In the genomic region with DNA sequence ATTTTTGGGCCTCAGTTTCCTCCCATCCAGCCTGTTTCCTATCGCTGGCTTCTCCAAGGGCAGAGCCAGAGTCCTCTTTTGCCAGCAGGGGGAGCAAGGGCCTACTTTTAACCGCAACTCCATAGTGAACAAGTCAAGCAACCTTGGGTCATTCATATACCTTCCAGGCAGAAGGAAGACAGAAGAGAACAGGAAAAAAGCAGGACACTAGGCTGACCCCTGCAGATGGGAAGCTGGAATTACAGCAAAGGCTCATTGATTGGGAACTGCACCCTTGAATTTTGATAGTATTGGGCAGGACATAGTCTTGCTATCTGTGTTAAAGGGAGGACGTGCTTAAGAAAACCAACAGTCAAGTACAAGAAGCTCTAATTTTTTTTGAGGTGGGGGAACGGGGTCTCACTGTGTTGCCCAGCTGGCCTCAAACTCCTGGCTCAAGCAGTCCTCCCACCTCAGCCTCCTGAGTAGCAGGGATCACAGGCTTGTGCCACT, we compare ENCODE assay signal across 8 cellular contexts. TPM values are rescaled to one million over a fixed set of nuclear protein-coding genes. Genes with fewer than 3 reads are reported as not detected.
A peak's percentile ranks its signal among the peaks of the same experiment; 100 is the strongest.
DNase-seq lines count a peak whose midpoint lies in the region; ATAC-seq, FAIRE-seq and TF ChIP-seq lines count a peak whose summit lies in the region.

No MANE protein-coding gene starts in this region.

- H3K4me3 ChIP-seq in CD4-positive, alpha-beta memory T cell (ENCODE audit: low read length in 2 of 2), result no peak overlapping the region
- H3K4me3 ChIP-seq in epithelial cell of esophagus (ENCODE audit: low read length), result peak overlapping the region; percentile 31

- H3K27me3 ChIP-seq in CD4-positive, alpha-beta memory T cell (ENCODE audit: insufficient read depth, low read length), result no peaks in the 10 kb centered on the region

- TF ChIP-seq CTCF in epithelial cell of esophagus (IDR thresholded peaks at IDR 0.05; ENCODE audit: insufficient read depth, low read depth, low read length, missing control alignments), result peak; percentile 99

- no peak overlapping the region for H3K4me3 Mint-ChIP-seq in CD4-positive, alpha-beta memory T cell
- no peak overlapping the region for H3K4me3 Mint-ChIP-seq in naive B cell

- H3K4me1 Mint-ChIP-seq in CD4-positive, alpha-beta memory T cell, result peaks cover 4 to 7% (median 6%) of the 10 kb centered on the region in 4 donors
- peaks cover 10 to 15% (median 13%) of the 10 kb centered on the region in 3 donors for H3K4me1 Mint-ChIP-seq in naive B cell

- no peak for FAIRE-seq in HTR-8/SVneo (lab: Jason Lieb, UNC)

- POLR2A ChIA-PET in CD4-positive, alpha-beta memory T cell (lab: Charles Lee; ENCODE audit: partially characterized antibody), result interaction anchor here (1.8 kb wide), 1 partner anchor 153 kb away, joined by 5 read pairs; no protein-coding TSS in a partner anchor

- peaks cover 5% of the 10 kb centered on the region for H3K36me3 ChIP-seq in CD4-positive, alpha-beta memory T cell (ENCODE audit: insufficient read depth, low read length)

- peak overlapping the region in 2 of 7 donors; percentile 68 to 79 for H3K27ac Mint-ChIP-seq in CD4-positive, alpha-beta memory T cell
- peak overlapping the region in 1 of 6 donors; percentile 78 for H3K27ac Mint-ChIP-seq in naive B cell

- H3K36me3 Mint-ChIP-seq in CD4-positive, alpha-beta memory T cell, result peaks cover 3 to 12% of the 10 kb centered on the region in 2 donors
- no peaks in the 10 kb centered on the region for H3K36me3 Mint-ChIP-seq in naive B cell

- no peaks in the 10 kb centered on the region for H3K9me3 ChIP-seq in CD4-positive, alpha-beta memory T cell (ENCODE audit: control insufficient read depth in 1 of 2, low read length in 2 of 2)

- H3K27me3 Mint-ChIP-seq in CD4-positive, alpha-beta memory T cell, result no peaks in the 10 kb centered on the region
- H3K27me3 Mint-ChIP-seq in naive B cell, result no peaks in the 10 kb centered on the region

- H3K27ac ChIP-seq in CD4-positive, alpha-beta memory T cell (ENCODE audit: low read depth, low read length), result no peak overlapping the region
- H3K27ac ChIP-seq in substantia nigra (ENCODE audit: low read depth, low read length, poor library complexity, severe bottlenecking), result no peak overlapping the region

- intact Hi-C loops in CD4-positive, alpha-beta memory T cell (cut with micrococcal nuclease), result loop anchor here (1.0 to 5.0 kb wide), 3 partner anchors 74 to 404 kb away; no protein-coding TSS in a partner anchor

- ATAC-seq in naive B cell (ENCODE audit: low read depth in 2 of 2) (peak; percentile 38 to 56), HG02884 (IDR thresholded peaks at IDR 0.05; ENCODE audit: unreplicated experiment) (no peak)

- H3K4me1 ChIP-seq in CD4-positive, alpha-beta memory T cell (ENCODE audit: insufficient read depth, low read length), result no peaks in the 10 kb centered on the region

- CTCF ChIA-PET in CD4-positive, alpha-beta memory T cell (lab: Charles Lee; ENCODE audit: partially characterized antibody), result interaction anchor here (0.9 to 10.9 kb wide), 17 partner anchors 8 to 180 kb away, joined by 3 to 137 read pairs (median 5); no protein-coding TSS in a partner anchor

- peak in 4 of 5 donors; percentile 19 to 34 (median 32) for DNase-seq in CD4-positive, alpha-beta memory T cell
- DNase-seq in HTR-8/SVneo (ENCODE audit: insufficient read length, low spot score) (peak; percentile 75), NCI-H82 treated with DMSO at 0.1 percent for 48 hours (lab: John Stamatoyannopoulos, UW; ENCODE audit: unreplicated experiment) (peak; percentile 71), epithelial cell of esophagus (ENCODE audit: low read depth) (peak; percentile 93), naive B cell (peak; percentile 34), substantia nigra (lab: John Stamatoyannopoulos, UW) (peak in 30 of 49 donors; percentile 19 to 70 (median 40))
- peak; percentile 78 for DNase-seq in activated CD8-positive, alpha-beta memory T cell treated with anti-CD3 and anti-CD28 coated beads for 24 hours

- no peaks in the 10 kb centered on the region for H3K9me3 Mint-ChIP-seq in CD4-positive, alpha-beta memory T cell
- no peaks in the 10 kb centered on the region for H3K9me3 Mint-ChIP-seq in naive B cell

RNA-seq across cellular contexts. Expression of gene QRFP, which starts 30.1 kb away (rescaled TPM):
- total RNA-seq in CD4-positive, alpha-beta memory T cell, result not detected
- polyA plus RNA-seq in CD4-positive, alpha-beta memory T cell, result not detected
- under 1 TPM in 2 of 6 donors, not detected in 4; 0.42 to 0.75 TPM for polyA plus RNA-seq in naive B cell (ENCODE audit: low read depth in 6 of 6)

RNA-seq across cellular contexts. Expression of gene ABL1, which starts 31.5 kb away (rescaled TPM):
- total RNA-seq in CD4-positive, alpha-beta memory T cell, result 10 to 100 TPM; 31.6 to 34.4 TPM
- polyA plus RNA-seq in CD4-positive, alpha-beta memory T cell, result 10 to 100 TPM in 1 of 2 donors, 1 to 10 TPM in 1; 3.2 to 14.4 TPM
- 10 to 100 TPM in 2 of 6 donors, 1 to 10 TPM in 4; 1.2 to 18.9 (median 9.4) TPM for polyA plus RNA-seq in naive B cell (ENCODE audit: low read depth in 6 of 6)

Comparison
In these comparisons a context has a peak if more than half of its experiments do, and no peak if none do; other contexts are left out.
1. DNase-seq: peak in every context shown above with its lines; median percentile 93 in epithelial cell of esophagus; 78 in activated CD8-positive, alpha-beta memory T cell treated with anti-CD3 and anti-CD28 coated beads for 24 hours; 75 in HTR-8/SVneo; 71 in NCI-H82 treated with DMSO at 0.1 percent for 48 hours; 40 in substantia nigra; 34 in naive B cell; 32 in CD4-positive, alpha-beta memory T cell.